ENCODE assay signal across 5 cellular contexts in genomic region chr22:47891609-47892008, GRCh38.
"Had no signal": no experiment of that assay in that cellular context is flagged by ENCODE, and none has a peak within 500 bp of the region (broad histone marks: within the 10 kb centered on the region; RNA-seq: fewer than 3 reads in every experiment).

No MANE protein-coding gene starts in this region.

- H3K4me2 ChIP-seq: GM23338, KMS-11 had no signal

- H3K9ac ChIP-seq: KMS-11 had no signal

- H3K27ac ChIP-seq: KMS-11 had no signal

- H3K4me3 ChIP-seq: GM23338 had no signal

- DNase-seq: H9, HCEC 1CT, KBM-7 had no signal

- ATAC-seq: GM23338 had no signal

- H2AFZ ChIP-seq: GM23338 had no signal
